ENCODE assay signal across 8 cellular contexts in genomic region chrX:3713225-3713936, GRCh38. TPM values are rescaled to one million over a fixed set of nuclear protein-coding genes. Genes with fewer than 3 reads are reported as not detected.
DNase-seq lines count a peak whose midpoint lies in the region; ATAC-seq and TF ChIP-seq lines count a peak whose summit lies in the region.

PRKX (minus strand) TSS chrX:3713649; CDS start chrX:3713253, 396 bp downstream.

- 0% methylated on average over 10 of the region's 97 CpGs; no CpG with 5 or more reads in 1 of the 2 donors for WGBS in body of pancreas, 2 donors

- DNase-seq in EH (ENCODE audit: low read depth) = peak; percentile 55
- peak; percentile 47 for DNase-seq in HuH-7.5 (ENCODE audit: low spot score)
- peak; percentile 74 for DNase-seq in T-helper 22 cell (ENCODE audit: low read depth)
- DNase-seq in body of pancreas = peak; percentile 37 to 61 (median 44)
- DNase-seq in iris pigment epithelial cell (ENCODE audit: low read depth) = peak; percentile 59
- peak; percentile 27 to 54 (median 46) for DNase-seq in stimulated activated CD4-positive, alpha-beta T cell treated with anti-CD3 and anti-CD28 coated beads, Interleukin-12 subunit alpha, Interleukin-12 subunit beta, amount 100 ng/mL, for 48 hours (ENCODE audit: low read depth in 2 of 3, low spot score in 1 of 3)
- DNase-seq in globus pallidus (ENCODE audit: low spot score) = no peak

- no peak for TF ChIP-seq CTCF in body of pancreas (IDR thresholded peaks at IDR 0.05)

- peak; percentile 75 for ATAC-seq in GM21526 (IDR thresholded peaks at IDR 0.05; ENCODE audit: low FRiP score, unreplicated experiment)
- peak; percentile 90 for ATAC-seq in body of pancreas

- TF ChIP-seq POLR2A in body of pancreas (IDR thresholded peaks at IDR 0.05) = peak in 2 of 3 donors; percentile 10 to 32

- peak within 1 kb of the TSS; percentile 21 to 41 for H3K4me3 ChIP-seq in body of pancreas

- no peaks in the 10 kb centered on the region for H3K4me1 ChIP-seq in body of pancreas

- peak within 1 kb of the TSS in 3 of 4 donors; percentile 53 to 66 (median 58) for H3K27ac ChIP-seq in body of pancreas

- H3K9me3 ChIP-seq in body of pancreas = no peaks in the 10 kb centered on the region

- H3K36me3 ChIP-seq in body of pancreas (replicated peaks in 1 of 2; ENCODE audit: insufficient read depth in 1 of 2, low read depth in 2 of 2) = no peaks in the 10 kb centered on the region

- no peaks in the 10 kb centered on the region for H3K27me3 ChIP-seq in body of pancreas

- intact Hi-C loops in body of pancreas (cut with DNase I) = no loop called here

RNA-seq across cellular contexts. Expression of gene PRKX, which starts in this region (rescaled TPM):
- 10 to 100 TPM in 1 of 2 donors, 1 to 10 TPM in 1; 8.6 to 11.2 TPM for total RNA-seq in body of pancreas
